Comparison of ENCODE assay signal across 8 cellular contexts in the genomic region with DNA sequence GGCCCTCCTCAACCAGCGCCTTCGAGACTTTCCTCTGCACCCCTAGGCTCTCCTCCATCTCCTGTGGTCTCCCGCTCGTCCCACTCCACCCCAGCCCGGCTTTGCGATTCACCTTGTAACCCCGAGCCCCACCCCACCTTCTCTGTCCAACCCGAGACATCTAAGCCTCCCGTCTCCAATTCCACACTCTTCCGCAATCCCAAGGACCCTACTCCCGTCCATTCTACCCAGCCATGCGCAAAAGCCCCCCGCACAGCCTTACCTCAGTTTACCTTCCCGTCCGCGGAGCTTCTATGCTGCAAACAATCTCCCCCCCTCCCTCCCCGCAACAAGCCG. TPM values are rescaled to one million over a fixed set of nuclear protein-coding genes. Genes with fewer than 3 reads are reported as not detected.
DNase-seq lines count a peak whose midpoint lies in the region; ATAC-seq and TF ChIP-seq lines count a peak whose summit lies in the region.

No MANE protein-coding gene starts in this region.

- no peak for DNase-seq in PC-9
- no peak for DNase-seq in esophagus squamous epithelium (lab: John Stamatoyannopoulos, UW)
- DNase-seq in islet precursor cell, result no peak
- DNase-seq in NAMALWA (ENCODE audit: low spot score), result no peak
- DNase-seq in sciatic nerve (ENCODE audit: low spot score), result no peak

- peaks cover 16% of the 10 kb centered on the region for H3F3A ChIP-seq in PC-9 (ENCODE audit: insufficient read depth, low read depth)

- ATAC-seq in GM21723 (IDR thresholded peaks at IDR 0.05; ENCODE audit: unreplicated experiment) (peak; percentile 11), sciatic nerve (no peak)

- H3K9ac ChIP-seq in parathyroid adenoma, result peak overlapping the region; percentile 31

- BruUV-seq in PC-9 (replicated peaks; lab: Mats Ljungman, UMichigan), result no TSS peak

- H2AFZ ChIP-seq in PC-9, result peak overlapping the region; percentile 95
- H2AFZ ChIP-seq in parathyroid adenoma, result peak overlapping the region; percentile 82

- POLR2A ChIA-PET in PC-9 (lab: Charles Lee; ENCODE audit: unreplicated experiment), result interaction anchor here (0.7 to 1.5 kb wide), 5 partner anchors 12 to 89 kb away, joined by 3 to 53 read pairs (median 7); a partner anchor contains a TSS

- no peaks in the 10 kb centered on the region for H3K36me3 ChIP-seq in PC-9 (ENCODE audit: low read depth)
- peaks cover 2 to 43% (median 3%) of the 10 kb centered on the region in 3 donors for H3K36me3 ChIP-seq in esophagus squamous epithelium
- no peaks in the 10 kb centered on the region for H3K36me3 ChIP-seq in parathyroid adenoma (ENCODE audit: control insufficient read depth, insufficient read depth, low read length)

- H3K4me1 ChIP-seq in PC-9 (replicated peaks; ENCODE audit: insufficient read depth) (peaks cover 33% of the 10 kb centered on the region), esophagus squamous epithelium (peaks cover 34 to 57% (median 46%) of the 10 kb centered on the region in 3 donors), parathyroid adenoma (peaks cover 3% of the 10 kb centered on the region)

- peak in 1 of 4 donors; percentile 29 for TF ChIP-seq POLR2A in esophagus squamous epithelium (IDR thresholded peaks at IDR 0.05)

- H3K4me3 ChIP-seq in PC-9 (peak overlapping the region; percentile 75), esophagus squamous epithelium (peak overlapping the region; percentile 78 to 96 (median 84)), parathyroid adenoma (ENCODE audit: low read depth, low read length) (peak overlapping the region; percentile 92)

- H3K27me3 ChIP-seq in PC-9 (ENCODE audit: insufficient read depth, low read depth) (no peaks in the 10 kb centered on the region), esophagus squamous epithelium (no peaks in the 10 kb centered on the region), parathyroid adenoma (ENCODE audit: control insufficient read depth, insufficient read depth, low read length) (no peaks in the 10 kb centered on the region)

- no peaks in the 10 kb centered on the region for H3K9me2 ChIP-seq in PC-9 (ENCODE audit: insufficient read depth)

- H3K79me2 ChIP-seq in PC-9 (ENCODE audit: low read depth), result peaks cover 22% of the 10 kb centered on the region
- H3K79me2 ChIP-seq in parathyroid adenoma, result peaks cover 17% of the 10 kb centered on the region

- no peak for TF ChIP-seq CTCF in C4-2B (conservative IDR thresholded peaks at IDR 0.05)
- TF ChIP-seq CTCF in PC-9 (conservative IDR thresholded peaks at IDR 0.05), result no peak
- no peak for TF ChIP-seq CTCF in esophagus squamous epithelium (IDR thresholded peaks at IDR 0.05)
- TF ChIP-seq CTCF in parathyroid adenoma (IDR thresholded peaks at IDR 0.05), result no peak

- H4K20me1 ChIP-seq in PC-9 (ENCODE audit: insufficient read depth), result no peaks in the 10 kb centered on the region; the same call in 1 of the 2 replicates

- peak overlapping the region; percentile 94 for H3K27ac ChIP-seq in C4-2B
- peak overlapping the region; percentile 82 for H3K27ac ChIP-seq in PC-9
- peak overlapping the region; percentile 93 to 99 (median 97) for H3K27ac ChIP-seq in esophagus squamous epithelium
- peak overlapping the region; percentile 96 for H3K27ac ChIP-seq in parathyroid adenoma

- H3K4me2 ChIP-seq in PC-9 (peak overlapping the region; percentile 93), parathyroid adenoma (ENCODE audit: low read length) (peak overlapping the region; percentile 75)

- CTCF ChIA-PET in PC-9 (lab: Charles Lee), result interaction anchor here (0.9 kb wide), 1 partner anchor 12 kb away, joined by 14 read pairs; a partner anchor contains a TSS

- H3K9me3 ChIP-seq in PC-9 (ENCODE audit: insufficient read depth, low read depth) (no peaks in the 10 kb centered on the region), esophagus squamous epithelium (no peaks in the 10 kb centered on the region), parathyroid adenoma (ENCODE audit: control insufficient read depth, low read length) (no peaks in the 10 kb centered on the region)

- 0 to 2% methylated on average over 15 to 18 of the region's 18 CpGs for WGBS in esophagus squamous epithelium, 2 donors

- intact Hi-C loops in PC-9 (cut with micrococcal nuclease; ENCODE audit: unreplicated experiment), result no loop called here
- intact Hi-C loops in esophagus squamous epithelium (cut with DNase I), result no loop called here
- intact Hi-C loops in sciatic nerve (cut with DNase I), result no loop called here

RNA-seq across cellular contexts. Expression of a gene that starts 0.2 kb away (rescaled TPM):
- total RNA-seq in PC-9 (2021) (24.6 and 25.6 TPM in 2 replicates), esophagus squamous epithelium (10 to 100 TPM; 19.2 to 23.1 (median 21.9) TPM), sciatic nerve (19.7 TPM)

RNA-seq across cellular contexts. Expression of a gene that starts 12.5 kb away (rescaled TPM):
- total RNA-seq in PC-9 (2021) (24.7 and 27.6 TPM in 2 replicates), esophagus squamous epithelium (10 to 100 TPM; 22.3 to 25.8 (median 24.0) TPM), sciatic nerve (27.6 TPM)

RNA-seq across cellular contexts. Expression of a gene that starts 33.3 kb away (rescaled TPM):
- total RNA-seq in PC-9 (2021) (46.6 and 51.7 TPM in 2 replicates), esophagus squamous epithelium (10 to 100 TPM; 35.7 to 67.9 (median 40.7) TPM), sciatic nerve (46.4 TPM)
